ENCODE assay signal across 8 cellular contexts in the genomic region with DNA sequence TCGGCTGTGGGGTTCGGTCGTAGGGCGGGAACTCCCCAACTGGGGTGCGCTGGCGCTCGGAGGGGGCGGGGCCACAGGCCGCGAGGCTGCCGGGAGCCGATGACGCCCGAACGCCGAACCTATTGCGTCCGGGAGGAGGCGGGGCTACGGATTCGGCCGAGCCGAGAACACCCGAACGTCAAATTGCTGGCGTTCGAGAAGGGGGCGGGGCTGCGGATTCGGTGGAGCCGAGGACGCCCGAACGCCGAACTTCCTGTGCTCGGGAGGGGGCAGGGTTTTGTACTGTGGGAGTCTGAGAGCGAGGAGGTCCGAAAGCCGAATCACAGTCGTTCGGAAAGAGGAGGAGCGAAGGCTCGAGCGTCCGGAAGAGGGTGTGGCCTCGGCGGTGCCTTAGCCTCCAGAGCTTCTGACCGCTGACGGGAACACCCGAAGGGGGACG. TPM values are rescaled to one million over a fixed set of nuclear protein-coding genes. Genes with fewer than 3 reads are reported as not detected.
DNase-seq lines count a peak whose midpoint lies in the region; ATAC-seq and TF ChIP-seq lines count a peak whose summit lies in the region.

No MANE protein-coding gene starts in this region.

- intact Hi-C loops in PC-3 (cut with micrococcal nuclease) (loop anchor here (1.0 to 2.0 kb wide), 3 partner anchors 10 to 41 kb away; partner anchors contain the start of genes LENG1 and RPS9), mucosa of descending colon (cut with DNase I, micrococcal nuclease) (no loop called here)

- H3K27ac Mint-ChIP-seq in activated T-cell treated with anti-CD3 and anti-CD28 coated beads, Interleukin-2, amount 50 U/mL, for 24 hours = peak overlapping the region; percentile 99

- H3K4me3 Mint-ChIP-seq in activated T-cell treated with anti-CD3 and anti-CD28 coated beads, Interleukin-2, amount 50 U/mL, for 24 hours = peak overlapping the region; percentile 84

- H3K4me2 ChIP-seq in PC-3 (ENCODE audit: low read length) = peak overlapping the region; percentile 83

- ATAC-seq in GM21737 (IDR thresholded peaks at IDR 0.05; ENCODE audit: unreplicated experiment) = peak; percentile 42
- peak; percentile 56 for ATAC-seq in PC-3
- peak; percentile 70 for ATAC-seq in mucosa of descending colon

- H3K9ac ChIP-seq in PC-3 (ENCODE audit: low read length) = peak overlapping the region; percentile 91

- no peak for TF ChIP-seq CTCF in PC-3 (conservative IDR thresholded peaks at IDR 0.05; ENCODE audit: low read depth, low read length)
- no peak for TF ChIP-seq CTCF in mucosa of descending colon (IDR thresholded peaks at IDR 0.05)

- H3K27me3 ChIP-seq in PC-3 (ENCODE audit: low read length) = no peaks in the 10 kb centered on the region

- peaks cover 51% of the 10 kb centered on the region for H3K79me2 ChIP-seq in PC-3 (ENCODE audit: low read length)

- H3K27me3 Mint-ChIP-seq in activated T-cell treated with anti-CD3 and anti-CD28 coated beads, Interleukin-2, amount 50 U/mL, for 24 hours = no peaks in the 10 kb centered on the region

- peak overlapping the region; percentile 74 for H3K4me3 ChIP-seq in PC-3 (ENCODE audit: low read length)
- peak overlapping the region; percentile 45 for H3K4me3 ChIP-seq in mucosa of descending colon

- H3K27ac ChIP-seq in PC-3 (ENCODE audit: low read length) (peak overlapping the region; percentile 89), epithelial cell of prostate (peak overlapping the region; percentile 94)

- peak overlapping the region; percentile 87 for H2AFZ ChIP-seq in PC-3 (ENCODE audit: low read length)

- H3K9me2 ChIP-seq in PC-3 (replicated peaks; ENCODE audit: low read length) = no peaks in the 10 kb centered on the region

- CTCF ChIA-PET in PC-3 (lab: Charles Lee) = interaction anchor here (0.6 kb wide), 1 partner anchor 21 kb away, joined by 3 read pairs; no protein-coding TSS in a partner anchor

- in situ Hi-C loops in KBM-7 (cut with MboI; ENCODE audit: low pct_unique_long_range_greater_than_20kb, low sequenced_read_pairs) = no loop called here

- H3K9me3 ChIP-seq in PC-3 (ENCODE audit: low read length) (no peaks in the 10 kb centered on the region), mucosa of descending colon (no peaks in the 10 kb centered on the region)

- POLR2A ChIA-PET in PC-3 (lab: Charles Lee; ENCODE audit: unreplicated experiment) = interaction anchor here (0.5 to 3.5 kb wide), 8 partner anchors 10 to 209 kb away, joined by 3 to 22 read pairs (median 4); partner anchors contain the start of genes CNOT3, LENG1 and RPS9

- peaks cover 71% of the 10 kb centered on the region for H3K36me3 Mint-ChIP-seq in activated T-cell treated with anti-CD3 and anti-CD28 coated beads, Interleukin-2, amount 50 U/mL, for 24 hours (ENCODE audit: low read depth)

- H3K9me3 Mint-ChIP-seq in activated T-cell treated with anti-CD3 and anti-CD28 coated beads, Interleukin-2, amount 50 U/mL, for 24 hours = no peaks in the 10 kb centered on the region

- H3K4me1 ChIP-seq in PC-3 (ENCODE audit: insufficient read depth, low read length) (peaks cover 19% of the 10 kb centered on the region), mucosa of descending colon (ENCODE audit: low read depth) (peaks cover 29% of the 10 kb centered on the region)

- peaks cover 23% of the 10 kb centered on the region; the same call in 1 of the 2 replicates for H3K36me3 ChIP-seq in PC-3 (ENCODE audit: low read depth, low read length)
- peaks cover 23% of the 10 kb centered on the region for H3K36me3 ChIP-seq in mucosa of descending colon (ENCODE audit: low read depth)

- no TSS peak for BruUV-seq in PC-3 (replicated peaks; lab: Mats Ljungman, UMichigan)

- H3K4me1 Mint-ChIP-seq in activated T-cell treated with anti-CD3 and anti-CD28 coated beads, Interleukin-2, amount 50 U/mL, for 24 hours (ENCODE audit: low read depth) = peaks cover 43% of the 10 kb centered on the region

- DNase-seq in DMS 273 (lab: John Stamatoyannopoulos, UW; ENCODE audit: unreplicated experiment) (peak; percentile 99), KBM-7 (peak; percentile 100), PC-3 (peak; percentile 99), epithelial cell of prostate (ENCODE audit: low read depth, low spot score) (peak; percentile 96), mucosa of descending colon (peak; percentile 100)
- DNase-seq in activated T-cell treated with anti-CD3 and anti-CD28 coated beads, Interleukin-2, amount 50 U/mL, for 24 hours = peak; percentile 100
- peak; percentile 100 for DNase-seq in stimulated activated CD8-positive, alpha-beta memory T cell treated with anti-CD3 and anti-CD28 coated beads, Interleukin-2, amount 100 ng/mL, for 48 hours (ENCODE audit: low read depth in 2 of 2)

- H3F3A ChIP-seq in PC-3 (ENCODE audit: low read length, unreplicated experiment) = no peaks in the 10 kb centered on the region

- H4K20me1 ChIP-seq in PC-3 (ENCODE audit: low read length) = no peaks in the 10 kb centered on the region

RNA-seq across cellular contexts. Expression of gene TSEN34, which starts 0.6 kb away (rescaled TPM):
- total RNA-seq in PC-3 (2014; rRNA removed) (122 and 173 TPM in 2 replicates), mucosa of descending colon (10 to 100 TPM; 35.0 to 40.3 (median 35.2) TPM)

RNA-seq across cellular contexts. Expression of gene MBOAT7, which starts 1.1 kb away (rescaled TPM):
- total RNA-seq in PC-3 (2014; rRNA removed) = 231 and 261 TPM in 2 replicates
- total RNA-seq in mucosa of descending colon = 100 to 1,000 TPM in 2 of 3 donors, 10 to 100 TPM in 1; 79.9 to 176 (median 113) TPM

RNA-seq across cellular contexts. Expression of gene RPS9, which starts 10.1 kb away (rescaled TPM):
- total RNA-seq in PC-3 (2014; rRNA removed) = 3,477 and 3,621 TPM in 2 replicates
- 1,000 to 10,000 TPM in 2 of 3 donors, 100 to 1,000 TPM in 1; 873 to 1,110 (median 1,027) TPM for total RNA-seq in mucosa of descending colon

RNA-seq across cellular contexts. Expression of gene TMC4, which starts 17.6 kb away (rescaled TPM):
- 11.2 and 13.4 TPM in 2 replicates for total RNA-seq in PC-3 (2014; rRNA removed)
- total RNA-seq in mucosa of descending colon = 100 to 1,000 TPM; 107 to 276 (median 178) TPM

RNA-seq across cellular contexts. Expression of gene LENG1, which starts 31.0 kb away (rescaled TPM):
- total RNA-seq in PC-3 (2014; rRNA removed) (13.6 and 18.8 TPM in 2 replicates), mucosa of descending colon (10 to 100 TPM in 1 of 3 donors, 1 to 10 TPM in 2; 7.5 to 10.8 (median 8.0) TPM)

Comparison
In these comparisons a context has a peak if more than half of its experiments do, and no peak if none do; other contexts are left out.
1. Peak in every context shown above with its lines: DNase-seq, ATAC-seq, H3K4me3 ChIP-seq and H3K27ac ChIP-seq.